In genomic region chr10:100948916-100949315, GRCh38 we compare ENCODE assay signal across 18 cellular contexts. TPM values are rescaled to one million over a fixed set of nuclear protein-coding genes. Genes with fewer than 3 reads are reported as not detected.
DNase-seq lines count a peak whose midpoint lies in the region; ATAC-seq lines count a peak whose summit lies in the region.
"Had no signal": no experiment of that assay in that cellular context is flagged by ENCODE, and none has a peak within 500 bp of the region (broad histone marks: within the 10 kb centered on the region; RNA-seq: fewer than 3 reads in every experiment).

No MANE protein-coding gene starts in this region.

- H3K36me3 Mint-ChIP-seq in activated CD8-positive, alpha-beta memory T cell treated with anti-CD3 and anti-CD28 coated beads, Interleukin-2, amount 10 ng/mL, durations not matched to agents 7 days and 5 days, result peaks cover 36% of the 10 kb centered on the region
- peaks cover 19% of the 10 kb centered on the region for H3K36me3 Mint-ChIP-seq in activated T-helper 1 cell treated with anti-CD3 and anti-CD28 coated beads, Interleukin-12 subunit alpha, Interleukin-12 subunit beta, Interleukin-2, Interleukin-4 antibody, amounts not matched to agents 30 ng/mL and 10 ng/mL and 1 ng/mL, durations not matched to agents 14 hours and 24 hours and 36 hours (ENCODE audit: low read depth)

- H3K4me3 Mint-ChIP-seq in activated CD8-positive, alpha-beta memory T cell treated with anti-CD3 and anti-CD28 coated beads, Interleukin-2, amount 10 ng/mL, durations not matched to agents 7 days and 5 days, result no peak overlapping the region
- no peak overlapping the region for H3K4me3 Mint-ChIP-seq in activated T-helper 1 cell treated with anti-CD3 and anti-CD28 coated beads, Interleukin-12 subunit alpha, Interleukin-12 subunit beta, Interleukin-2, Interleukin-4 antibody, amounts not matched to agents 30 ng/mL and 10 ng/mL and 1 ng/mL, durations not matched to agents 14 hours and 24 hours and 36 hours
- H3K4me3 Mint-ChIP-seq: B cell; CD4-positive, alpha-beta T cell; CD8-positive, alpha-beta T cell had no signal

- intact Hi-C loops in activated T-helper 1 cell treated with anti-CD3 and anti-CD28 coated beads, Interleukin-12 subunit alpha, Interleukin-12 subunit beta, Interleukin-2, Interleukin-4 antibody, amounts not matched to agents 30 ng/mL and 10 ng/mL and 1 ng/mL, durations not matched to agents 14 hours and 24 hours and 36 hours (cut with micrococcal nuclease), result no loop called here

- no peak for ATAC-seq in activated CD8-positive, alpha-beta memory T cell treated with anti-CD3 and anti-CD28 coated beads, Interleukin-2, amount 10 ng/mL, durations not matched to agents 7 days and 5 days
- ATAC-seq in HG02763 (IDR thresholded peaks at IDR 0.05; ENCODE audit: unreplicated experiment) (no peak), GM18498 (IDR thresholded peaks at IDR 0.05; ENCODE audit: unreplicated experiment) (no peak)
- ATAC-seq: A549; CD8-positive, alpha-beta T cell had no signal

- CTCF ChIA-PET in activated CD8-positive, alpha-beta memory T cell treated with anti-CD3 and anti-CD28 coated beads, Interleukin-2, amount 10 ng/mL, durations not matched to agents 7 days and 5 days (lab: Charles Lee), result no interaction called here

- no peak for DNase-seq in activated CD8-positive, alpha-beta memory T cell treated with anti-CD3 and anti-CD28 coated beads, Interleukin-2, amount 10 ng/mL, durations not matched to agents 7 days and 5 days
- no peak for DNase-seq in activated CD8-positive, alpha-beta memory T cell treated with anti-CD3 and anti-CD28 coated beads, Interleukin-2, amount 50 U/mL, for 48 hours
- DNase-seq in LHCN-M2 (ENCODE audit: low read depth) (peak; percentile 56), myocyte (ENCODE audit: low read depth) (peak; percentile 67), NCI-H187 treated with DMSO at 0.1 percent for 48 hours (lab: John Stamatoyannopoulos, UW) (no peak)
- no peak for DNase-seq in activated T-helper 1 cell treated with anti-CD3 and anti-CD28 coated beads, Interleukin-12 subunit alpha, Interleukin-12 subunit beta, Interleukin-2, Interleukin-4 antibody, amounts not matched to agents 30 ng/mL and 10 ng/mL and 1 ng/mL, durations not matched to agents 14 hours and 24 hours and 36 hours (ENCODE audit: low spot score)
- DNase-seq: AML-193; Caco-2; Calu3; CD4-positive, alpha-beta T cell; CD8-positive, alpha-beta T cell; DMS79 treated with DMSO at 0.1 percent for 48 hours; GF-D8 had no signal

- H3K27me3 Mint-ChIP-seq in activated CD8-positive, alpha-beta memory T cell treated with anti-CD3 and anti-CD28 coated beads, Interleukin-2, amount 10 ng/mL, durations not matched to agents 7 days and 5 days, result no peaks in the 10 kb centered on the region
- H3K27me3 Mint-ChIP-seq in activated T-helper 1 cell treated with anti-CD3 and anti-CD28 coated beads, Interleukin-12 subunit alpha, Interleukin-12 subunit beta, Interleukin-2, Interleukin-4 antibody, amounts not matched to agents 30 ng/mL and 10 ng/mL and 1 ng/mL, durations not matched to agents 14 hours and 24 hours and 36 hours (ENCODE audit: insufficient read depth), result no peaks in the 10 kb centered on the region
- H3K27me3 Mint-ChIP-seq: B cell; CD4-positive, alpha-beta T cell had no signal

- H3K27ac Mint-ChIP-seq in activated CD8-positive, alpha-beta memory T cell treated with anti-CD3 and anti-CD28 coated beads, Interleukin-2, amount 10 ng/mL, durations not matched to agents 7 days and 5 days, result peak overlapping the region; percentile 18
- H3K27ac Mint-ChIP-seq in activated T-helper 1 cell treated with anti-CD3 and anti-CD28 coated beads, Interleukin-12 subunit alpha, Interleukin-12 subunit beta, Interleukin-2, Interleukin-4 antibody, amounts not matched to agents 30 ng/mL and 10 ng/mL and 1 ng/mL, durations not matched to agents 14 hours and 24 hours and 36 hours, result peak overlapping the region; percentile 16
- H3K27ac Mint-ChIP-seq: B cell; CD4-positive, alpha-beta T cell; CD8-positive, alpha-beta T cell had no signal

- H3K9me3 Mint-ChIP-seq in activated CD8-positive, alpha-beta memory T cell treated with anti-CD3 and anti-CD28 coated beads, Interleukin-2, amount 10 ng/mL, durations not matched to agents 7 days and 5 days (ENCODE audit: low read depth), result no peaks in the 10 kb centered on the region
- no peaks in the 10 kb centered on the region for H3K9me3 Mint-ChIP-seq in activated T-helper 1 cell treated with anti-CD3 and anti-CD28 coated beads, Interleukin-12 subunit alpha, Interleukin-12 subunit beta, Interleukin-2, Interleukin-4 antibody, amounts not matched to agents 30 ng/mL and 10 ng/mL and 1 ng/mL, durations not matched to agents 14 hours and 24 hours and 36 hours
- H3K9me3 Mint-ChIP-seq: CD4-positive, alpha-beta T cell; CD8-positive, alpha-beta T cell had no signal

- H3K4me1 Mint-ChIP-seq in activated CD8-positive, alpha-beta memory T cell treated with anti-CD3 and anti-CD28 coated beads, Interleukin-2, amount 10 ng/mL, durations not matched to agents 7 days and 5 days, result peaks cover 9% of the 10 kb centered on the region
- H3K4me1 Mint-ChIP-seq in activated T-helper 1 cell treated with anti-CD3 and anti-CD28 coated beads, Interleukin-12 subunit alpha, Interleukin-12 subunit beta, Interleukin-2, Interleukin-4 antibody, amounts not matched to agents 30 ng/mL and 10 ng/mL and 1 ng/mL, durations not matched to agents 14 hours and 24 hours and 36 hours (ENCODE audit: low read depth), result peaks cover 1% of the 10 kb centered on the region
- H3K4me1 Mint-ChIP-seq: B cell had no signal

RNA-seq across cellular contexts. Expression of gene SEMA4G, which starts 20.4 kb away (rescaled TPM):
- total RNA-seq in activated CD8-positive, alpha-beta memory T cell treated with anti-CD3 and anti-CD28 coated beads, Interleukin-2, amount 10 ng/mL, durations not matched to agents 7 days and 5 days, result under 1 TPM; 0.26 to 0.45 TPM
- total RNA-seq in LHCN-M2 (2014; rRNA removed), result 0.46 and 0.64 TPM in 2 replicates
- 2.1 TPM for polyA plus RNA-seq in LHCN-M2 (2012)
- 0.31 and 0.83 TPM in 2 replicates for total RNA-seq in activated T-helper 1 cell treated with anti-CD3 and anti-CD28 coated beads, Interleukin-12 subunit alpha, Interleukin-12 subunit beta, Interleukin-2, Interleukin-4 antibody, amounts not matched to agents 30 ng/mL and 10 ng/mL and 1 ng/mL, durations not matched to agents 14 hours and 24 hours and 36 hours
- 0.72 and 2.5 TPM in 2 replicates for total RNA-seq in myocyte
- 4.0 TPM for polyA plus RNA-seq in myocyte (2012)
- total RNA-seq: A172 had no signal

RNA-seq across cellular contexts. Expression of gene SLF2, which starts 36.2 kb away (rescaled TPM):
- total RNA-seq in activated CD8-positive, alpha-beta memory T cell treated with anti-CD3 and anti-CD28 coated beads, Interleukin-2, amount 10 ng/mL, durations not matched to agents 7 days and 5 days, result 10 to 100 TPM; 41.4 to 53.0 TPM
- total RNA-seq in LHCN-M2 (2014; rRNA removed) (66.2 and 120 TPM in 2 replicates), myocyte (81.5 and 99.4 TPM in 2 replicates)
- polyA plus RNA-seq in LHCN-M2 (2012), result 9.2 TPM
- total RNA-seq in activated T-helper 1 cell treated with anti-CD3 and anti-CD28 coated beads, Interleukin-12 subunit alpha, Interleukin-12 subunit beta, Interleukin-2, Interleukin-4 antibody, amounts not matched to agents 30 ng/mL and 10 ng/mL and 1 ng/mL, durations not matched to agents 14 hours and 24 hours and 36 hours, result 33.4 and 36.1 TPM in 2 replicates
- 17.5 TPM for polyA plus RNA-seq in myocyte (2012)

RNA-seq across cellular contexts. Expression of gene MRPL43, which starts 38.4 kb away (rescaled TPM):
- total RNA-seq in activated CD8-positive, alpha-beta memory T cell treated with anti-CD3 and anti-CD28 coated beads, Interleukin-2, amount 10 ng/mL, durations not matched to agents 7 days and 5 days, result 10 to 100 TPM; 48.2 to 52.2 TPM
- total RNA-seq in LHCN-M2 (2014; rRNA removed), result 83.7 and 99.8 TPM in 2 replicates
- 136 TPM for polyA plus RNA-seq in LHCN-M2 (2012)
- total RNA-seq in activated T-helper 1 cell treated with anti-CD3 and anti-CD28 coated beads, Interleukin-12 subunit alpha, Interleukin-12 subunit beta, Interleukin-2, Interleukin-4 antibody, amounts not matched to agents 30 ng/mL and 10 ng/mL and 1 ng/mL, durations not matched to agents 14 hours and 24 hours and 36 hours, result 61.5 and 63.2 TPM in 2 replicates
- total RNA-seq in myocyte, result 65.6 and 70.2 TPM in 2 replicates
- polyA plus RNA-seq in myocyte (2012), result 112 TPM

RNA-seq across cellular contexts. Expression of gene TWNK, which starts 38.4 kb away (rescaled TPM):
- 10 to 100 TPM; 11.2 to 18.7 TPM for total RNA-seq in activated CD8-positive, alpha-beta memory T cell treated with anti-CD3 and anti-CD28 coated beads, Interleukin-2, amount 10 ng/mL, durations not matched to agents 7 days and 5 days
- total RNA-seq in LHCN-M2 (2014; rRNA removed), result 7.2 and 9.1 TPM in 2 replicates
- polyA plus RNA-seq in LHCN-M2 (2012), result 5.1 TPM
- total RNA-seq in activated T-helper 1 cell treated with anti-CD3 and anti-CD28 coated beads, Interleukin-12 subunit alpha, Interleukin-12 subunit beta, Interleukin-2, Interleukin-4 antibody, amounts not matched to agents 30 ng/mL and 10 ng/mL and 1 ng/mL, durations not matched to agents 14 hours and 24 hours and 36 hours, result 41.1 and 42.3 TPM in 2 replicates
- 5.1 and 5.8 TPM in 2 replicates for total RNA-seq in myocyte
- polyA plus RNA-seq in myocyte (2012), result 8.4 TPM

RNA-seq across cellular contexts. Expression of gene LZTS2, which starts 50.7 kb away (rescaled TPM):
- total RNA-seq in activated CD8-positive, alpha-beta memory T cell treated with anti-CD3 and anti-CD28 coated beads, Interleukin-2, amount 10 ng/mL, durations not matched to agents 7 days and 5 days, result 10 to 100 TPM; 12.6 to 12.7 TPM
- total RNA-seq in LHCN-M2 (2014; rRNA removed) (161 and 176 TPM in 2 replicates), myocyte (134 and 204 TPM in 2 replicates)
- polyA plus RNA-seq in LHCN-M2 (2012), result 81.1 TPM
- total RNA-seq in activated T-helper 1 cell treated with anti-CD3 and anti-CD28 coated beads, Interleukin-12 subunit alpha, Interleukin-12 subunit beta, Interleukin-2, Interleukin-4 antibody, amounts not matched to agents 30 ng/mL and 10 ng/mL and 1 ng/mL, durations not matched to agents 14 hours and 24 hours and 36 hours, result 22.3 TPM in 2 replicates
- 85.7 TPM for polyA plus RNA-seq in myocyte (2012)

Comparison
In these comparisons a context has a peak if more than half of its experiments do, and no peak if none do; other contexts are left out.
1. DNase-seq: peak in LHCN-M2 (single experiment) and myocyte (single experiment); none in activated CD8-positive, alpha-beta memory T cell treated with anti-CD3 and anti-CD28 coated beads, Interleukin-2, amount 10 ng/mL, durations not matched to agents 7 days and 5 days (single experiment), activated CD8-positive, alpha-beta memory T cell treated with anti-CD3 and anti-CD28 coated beads, Interleukin-2, amount 50 U/mL, for 48 hours (single experiment), activated T-helper 1 cell treated with anti-CD3 and anti-CD28 coated beads, Interleukin-12 subunit alpha, Interleukin-12 subunit beta, Interleukin-2, Interleukin-4 antibody, amounts not matched to agents 30 ng/mL and 10 ng/mL and 1 ng/mL, durations not matched to agents 14 hours and 24 hours and 36 hours (single experiment) and NCI-H187 treated with DMSO at 0.1 percent for 48 hours (single experiment).